30 cellular contexts compared by ENCODE assay signal in genomic region chrX:10310502-10310901, GRCh38.
DNase-seq lines count a peak whose midpoint lies in the region; ATAC-seq, FAIRE-seq and TF ChIP-seq lines count a peak whose summit lies in the region.
"Had no signal": no experiment of that assay in that cellular context is flagged by ENCODE, and none has a peak within 500 bp of the region (broad histone marks: within the 10 kb centered on the region; RNA-seq: fewer than 3 reads in every experiment).

No MANE protein-coding gene starts in this region.

- H3F3A ChIP-seq in neural cell (ENCODE audit: insufficient read depth, low read length, poor library complexity, severe bottlenecking), result no peaks in the 10 kb centered on the region

- FAIRE-seq in HTR-8/SVneo (lab: Jason Lieb, UNC), result no peak
- FAIRE-seq: colon, small intestine had no signal

- no peaks in the 10 kb centered on the region for H3K9me2 ChIP-seq in neural cell (ENCODE audit: insufficient read depth, low read length)

- H3K9ac ChIP-seq in iPS-20b (ENCODE audit: low read depth, low read length) (no peak overlapping the region), neural cell (ENCODE audit: low read length) (no peak overlapping the region)
- H3K9ac ChIP-seq: BLaER1 treated with 17β-estradiol and CSF1 and Interleukin-3, amounts not matched to agents 10 nM and 100 nM had no signal

- peaks cover 5% of the 10 kb centered on the region; the same call in 1 of the 2 replicates for H3K27me3 ChIP-seq in iPS-20b (ENCODE audit: insufficient read depth, low read length)
- no peaks in the 10 kb centered on the region for H3K27me3 ChIP-seq in neural cell (ENCODE audit: insufficient read depth, low read depth, low read length)
- no peaks in the 10 kb centered on the region for H3K27me3 ChIP-seq in foreskin keratinocyte
- H3K27me3 ChIP-seq: heart right ventricle, left lung, MG63, Peyer's patch, stomach, tibial artery had no signal

- H4K20me1 ChIP-seq in neural cell (ENCODE audit: insufficient read depth), result no peaks in the 10 kb centered on the region
- H4K20me1 ChIP-seq: BLaER1 treated with 17β-estradiol and CSF1 and Interleukin-3, amounts not matched to agents 10 nM and 100 nM had no signal

- peak; percentile 7 for DNase-seq in COLO668 (lab: John Stamatoyannopoulos, UW; ENCODE audit: unreplicated experiment)
- peak; percentile 10 for DNase-seq in NCI-H2171 (lab: John Stamatoyannopoulos, UW)
- no peak for DNase-seq in HTR-8/SVneo (ENCODE audit: insufficient read length, low spot score)
- no peak for DNase-seq in foreskin keratinocyte
- DNase-seq: activated CD4-positive, alpha-beta T cell treated with anti-CD3 and anti-CD28 coated beads, Interleukin-2, amount 50 U/mL, for 1 hour; activated CD8-positive, alpha-beta memory T cell treated with anti-CD3 and anti-CD28 coated beads, Interleukin-2, amount 10 ng/mL, durations not matched to agents 7 days and 5 days; activated naive CD4-positive, alpha-beta T cell treated with anti-CD3 and anti-CD28 coated beads, Interleukin-2, amount 10 ng/mL, durations not matched to agents 7 days and 5 days; amniotic stem cell; COR-L47; DND-41; effector memory CD4-positive, alpha-beta T cell; heart right ventricle; KG1; left lung; MG63; NCI-H1417 treated with DMSO at 0.1 percent for 48 hours; NCI-H510A; Peyer's patch; SIG-M5; small intestine; stimulated activated CD8-positive, alpha-beta memory T cell treated with anti-CD3 and anti-CD28 coated beads, Interleukin-4, amount 100 ng/mL, for 48 hours; stomach; tibial artery had no signal

- ATAC-seq in HG02763 (IDR thresholded peaks at IDR 0.05; ENCODE audit: unreplicated experiment) (no peak), foreskin keratinocyte (no peak)
- ATAC-seq: activated CD8-positive, alpha-beta memory T cell treated with anti-CD3 and anti-CD28 coated beads, Interleukin-2, amount 10 ng/mL, durations not matched to agents 7 days and 5 days; HCT116; heart right ventricle; left lung had no signal

- H3K4me2 ChIP-seq in neural cell (ENCODE audit: low read length), result no peak overlapping the region
- H3K4me2 ChIP-seq: BLaER1 treated with 17β-estradiol and CSF1 and Interleukin-3, amounts not matched to agents 10 nM and 100 nM had no signal

- no peak for TF ChIP-seq EP300 in neural cell (conservative IDR thresholded peaks at IDR 0.05; ENCODE audit: poor library complexity, severe bottlenecking)

- H3K36me3 ChIP-seq in iPS-20b (ENCODE audit: insufficient read depth, low read depth, low read length), result no peaks in the 10 kb centered on the region
- H3K36me3 ChIP-seq in neural cell (ENCODE audit: insufficient read depth, low read length), result no peaks in the 10 kb centered on the region
- H3K36me3 ChIP-seq: BLaER1 treated with 17β-estradiol and CSF1 and Interleukin-3, amounts not matched to agents 10 nM and 100 nM; breast epithelium; heart right ventricle; left lung; MG63; Peyer's patch; stomach; tibial artery had no signal

- H2AFZ ChIP-seq in neural cell (ENCODE audit: low read depth, low read length), result no peak overlapping the region

- TF ChIP-seq RAD21 in neural cell (conservative IDR thresholded peaks at IDR 0.05), result no peak

- no peaks in the 10 kb centered on the region for H3K79me2 ChIP-seq in neural cell (replicated peaks; ENCODE audit: insufficient read depth, low read length)

- H3K4me3 ChIP-seq in iPS-20b (ENCODE audit: low read length) (peak overlapping the region; percentile 26; the same call in 1 of the 2 replicates), neural cell (ENCODE audit: low read length) (no peak overlapping the region)
- H3K4me3 ChIP-seq: BLaER1 treated with 17β-estradiol and CSF1 and Interleukin-3, amounts not matched to agents 10 nM and 100 nM; breast epithelium; heart right ventricle; left lung; MG63; Peyer's patch; stomach; tibial artery had no signal

- TF ChIP-seq CTCF in neural cell (IDR thresholded peaks at IDR 0.05; ENCODE audit: poor library complexity, severe bottlenecking) (no peak), foreskin keratinocyte (conservative IDR thresholded peaks at IDR 0.05) (no peak)

- H3K4me1 ChIP-seq in iPS-20b (ENCODE audit: insufficient read depth, low read length), result peaks cover 4% of the 10 kb centered on the region; the same call in 1 of the 2 replicates
- H3K4me1 ChIP-seq in foreskin keratinocyte, result no peaks in the 10 kb centered on the region
- H3K4me1 ChIP-seq: breast epithelium, heart right ventricle, left lung, Peyer's patch, stomach, tibial artery had no signal

- H3K27ac ChIP-seq in iPS-20b (ENCODE audit: low read length) (no peak overlapping the region), neural cell (ENCODE audit: low read length) (peak overlapping the region; percentile 20), foreskin keratinocyte (no peak overlapping the region)
- H3K27ac ChIP-seq: BLaER1 treated with 17β-estradiol and CSF1 and Interleukin-3, amounts not matched to agents 10 nM and 100 nM; breast epithelium; heart right ventricle; left lung; Peyer's patch; stomach; tibial artery had no signal

- no peaks in the 10 kb centered on the region for H3K9me3 ChIP-seq in iPS-20b (ENCODE audit: insufficient read depth, low read depth, low read length)
- H3K9me3 ChIP-seq in neural cell (ENCODE audit: low read length), result no peaks in the 10 kb centered on the region
- H3K9me3 ChIP-seq: breast epithelium, heart right ventricle, left lung, MG63, Peyer's patch, tibial artery had no signal

TF ChIP-seq in neural cell, 6 proteins besides CTCF, POLR2A, EP300 and RAD21:
- TF ChIP-seq POLR2AphosphoS5 (IDR thresholded peaks at IDR 0.05) (no peak), MXI1 (conservative IDR thresholded peaks at IDR 0.05; ENCODE audit: poor library complexity, severe bottlenecking) (no peak), SMC3 (conservative IDR thresholded peaks at IDR 0.05; ENCODE audit: poor library complexity) (no peak), REST (IDR thresholded peaks at IDR 0.05; ENCODE audit: borderline replicate concordance) (no peak), TAF1 (IDR thresholded peaks at IDR 0.05; ENCODE audit: low read depth) (no peak), EZH2 (IDR thresholded peaks at IDR 0.05; ENCODE audit: borderline replicate concordance, insufficient read depth, low read length, poor library complexity, severe bottlenecking) (no peak)
TF ChIP-seq in neural cell: peak in this region for 0.

Comparison
In these comparisons a context has a peak if more than half of its experiments do, and no peak if none do; other contexts are left out.
1. DNase-seq: peak in COLO668 (single experiment) and NCI-H2171 (single experiment); none in HTR-8/SVneo (single experiment) and foreskin keratinocyte (0 of 2).